In the genomic region with DNA sequence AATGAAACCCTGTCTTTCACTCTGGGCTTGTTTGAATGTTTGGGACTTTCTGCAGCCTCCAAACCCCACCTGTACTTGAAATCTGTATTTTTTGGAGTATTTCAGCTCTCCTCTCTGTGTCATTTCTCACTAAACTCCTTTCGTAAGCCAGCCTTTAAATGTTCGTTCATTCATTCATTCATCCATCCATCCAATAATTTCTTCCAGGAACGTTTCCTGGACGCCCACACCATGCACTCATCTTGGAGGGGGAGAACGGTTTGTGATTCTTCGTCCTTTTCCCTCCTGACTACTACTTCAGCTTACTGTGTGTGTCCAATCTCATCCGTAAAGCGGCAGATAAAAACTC, we compare ENCODE assay signal across 8 cellular contexts. TPM values are rescaled to one million over a fixed set of nuclear protein-coding genes. Genes with fewer than 3 reads are reported as not detected.
A peak's percentile ranks its signal among the peaks of the same experiment; 100 is the strongest.
DNase-seq lines count a peak whose midpoint lies in the region; ATAC-seq and TF ChIP-seq lines count a peak whose summit lies in the region.

No MANE protein-coding gene starts in this region.

- H3K9me3 ChIP-seq in left lung, result no peaks in the 10 kb centered on the region

- H3K4me3 ChIP-seq in left lung, result peak overlapping the region; percentile 21 to 92

- intact Hi-C loops in left lung (cut with DNase I), result no loop called here

- TF ChIP-seq CTCF in left lung (IDR thresholded peaks at IDR 0.05) (no peak), type B pancreatic cell (conservative IDR thresholded peaks at IDR 0.05) (no peak)

- TF ChIP-seq POLR2A in GM18505 (IDR thresholded peaks at IDR 0.05; ENCODE audit: borderline replicate concordance, extremely low read depth, insufficient read depth, insufficient read length), result no peak

- peak overlapping the region; percentile 85 for H3K4me3 Mint-ChIP-seq in activated naive CD4-positive, alpha-beta T cell treated with anti-CD3 and anti-CD28 coated beads, Interleukin-2, amount 10 ng/mL, durations not matched to agents 7 days and 5 days
- peak overlapping the region; percentile 68 for H3K4me3 Mint-ChIP-seq in activated CD8-positive, alpha-beta T cell treated with anti-CD3 and anti-CD28 coated beads, Interleukin-2, amount 10 ng/mL, durations not matched to agents 7 days and 5 days
- H3K4me3 Mint-ChIP-seq in type B pancreatic cell, result peak overlapping the region; percentile 91

- H3K4me1 ChIP-seq in left lung, result peaks cover 0 to 30% of the 10 kb centered on the region in 2 donors

- POLR2A ChIA-PET in activated CD8-positive, alpha-beta T cell treated with anti-CD3 and anti-CD28 coated beads, Interleukin-2, amount 10 ng/mL, durations not matched to agents 7 days and 5 days (lab: Charles Lee), result no interaction called here

- H3K27ac ChIP-seq in left lung, result peak overlapping the region in 1 of 2 donors; percentile 85

- H3K27ac Mint-ChIP-seq in activated naive CD4-positive, alpha-beta T cell treated with anti-CD3 and anti-CD28 coated beads, Interleukin-2, amount 10 ng/mL, durations not matched to agents 7 days and 5 days, result no peak overlapping the region
- no peak overlapping the region for H3K27ac Mint-ChIP-seq in activated CD8-positive, alpha-beta T cell treated with anti-CD3 and anti-CD28 coated beads, Interleukin-2, amount 10 ng/mL, durations not matched to agents 7 days and 5 days
- H3K27ac Mint-ChIP-seq in type B pancreatic cell, result peak overlapping the region; percentile 79

- CTCF ChIA-PET in activated naive CD4-positive, alpha-beta T cell treated with anti-CD3 and anti-CD28 coated beads, Interleukin-2, amount 10 ng/mL, durations not matched to agents 7 days and 5 days (lab: Charles Lee), result interaction anchor here (0.8 kb wide), 1 partner anchor 66 kb away, joined by 3 read pairs; no protein-coding TSS in a partner anchor
- CTCF ChIA-PET in activated CD8-positive, alpha-beta T cell treated with anti-CD3 and anti-CD28 coated beads, Interleukin-2, amount 10 ng/mL, durations not matched to agents 7 days and 5 days (lab: Charles Lee), result interaction anchor here (2.2 kb wide), 1 partner anchor 45 kb away, joined by 11 read pairs; no protein-coding TSS in a partner anchor

- H3K36me3 Mint-ChIP-seq in activated naive CD4-positive, alpha-beta T cell treated with anti-CD3 and anti-CD28 coated beads, Interleukin-2, amount 10 ng/mL, durations not matched to agents 7 days and 5 days, result peaks cover 3% of the 10 kb centered on the region
- H3K36me3 Mint-ChIP-seq in activated CD8-positive, alpha-beta T cell treated with anti-CD3 and anti-CD28 coated beads, Interleukin-2, amount 10 ng/mL, durations not matched to agents 7 days and 5 days (ENCODE audit: low read depth), result peaks cover 3% of the 10 kb centered on the region
- H3K36me3 Mint-ChIP-seq in type B pancreatic cell, result no peaks in the 10 kb centered on the region

- peaks cover 25% of the 10 kb centered on the region for H3K27me3 Mint-ChIP-seq in activated naive CD4-positive, alpha-beta T cell treated with anti-CD3 and anti-CD28 coated beads, Interleukin-2, amount 10 ng/mL, durations not matched to agents 7 days and 5 days
- H3K27me3 Mint-ChIP-seq in activated CD8-positive, alpha-beta T cell treated with anti-CD3 and anti-CD28 coated beads, Interleukin-2, amount 10 ng/mL, durations not matched to agents 7 days and 5 days (ENCODE audit: low read depth), result peaks cover 6% of the 10 kb centered on the region
- no peaks in the 10 kb centered on the region for H3K27me3 Mint-ChIP-seq in type B pancreatic cell

- H3K4me1 Mint-ChIP-seq in activated naive CD4-positive, alpha-beta T cell treated with anti-CD3 and anti-CD28 coated beads, Interleukin-2, amount 10 ng/mL, durations not matched to agents 7 days and 5 days, result peaks cover 33% of the 10 kb centered on the region
- H3K4me1 Mint-ChIP-seq in activated CD8-positive, alpha-beta T cell treated with anti-CD3 and anti-CD28 coated beads, Interleukin-2, amount 10 ng/mL, durations not matched to agents 7 days and 5 days (ENCODE audit: low read depth), result peaks cover 30% of the 10 kb centered on the region
- peaks cover 21% of the 10 kb centered on the region for H3K4me1 Mint-ChIP-seq in type B pancreatic cell (ENCODE audit: unreplicated experiment)

- no peak for ATAC-seq in activated CD8-positive, alpha-beta T cell treated with anti-CD3 and anti-CD28 coated beads, Interleukin-2, amount 10 ng/mL, durations not matched to agents 7 days and 5 days
- ATAC-seq in left lung (no peak), GM18505 (IDR thresholded peaks at IDR 0.05; ENCODE audit: unreplicated experiment) (no peak)

- no peaks in the 10 kb centered on the region for H3K36me3 ChIP-seq in left lung

- H3K27me3 ChIP-seq in left lung, result peaks cover 0 to 16% of the 10 kb centered on the region in 2 donors

- H3K9me3 Mint-ChIP-seq in activated naive CD4-positive, alpha-beta T cell treated with anti-CD3 and anti-CD28 coated beads, Interleukin-2, amount 10 ng/mL, durations not matched to agents 7 days and 5 days, result peaks cover 1% of the 10 kb centered on the region
- no peaks in the 10 kb centered on the region for H3K9me3 Mint-ChIP-seq in activated CD8-positive, alpha-beta T cell treated with anti-CD3 and anti-CD28 coated beads, Interleukin-2, amount 10 ng/mL, durations not matched to agents 7 days and 5 days (ENCODE audit: insufficient read depth)
- H3K9me3 Mint-ChIP-seq in type B pancreatic cell, result no peaks in the 10 kb centered on the region

- no peak for DNase-seq in activated naive CD4-positive, alpha-beta T cell treated with anti-CD3 and anti-CD28 coated beads, Interleukin-2, amount 10 ng/mL, durations not matched to agents 7 days and 5 days
- no peak for DNase-seq in activated naive CD4-positive, alpha-beta T cell (lab: John Stamatoyannopoulos, UW)
- no peak for DNase-seq in activated CD8-positive, alpha-beta T cell treated with anti-CD3 and anti-CD28 coated beads, Interleukin-2, amount 10 ng/mL, durations not matched to agents 7 days and 5 days
- DNase-seq in left lung (no peak), type B pancreatic cell (ENCODE audit: extremely low spot score, unreplicated experiment) (no peak), T-helper 9 cell (no peak), OCI-M1 (lab: John Stamatoyannopoulos, UW) (no peak)

RNA-seq across cellular contexts. Expression of a gene that starts 0.6 kb away (rescaled TPM):
- total RNA-seq in activated CD8-positive, alpha-beta T cell treated with anti-CD3 and anti-CD28 coated beads, Interleukin-2, amount 10 ng/mL, durations not matched to agents 7 days and 5 days, result 1 to 10 TPM; 5.3 TPM
- total RNA-seq in left lung (1 to 10 TPM; 4.4 to 4.6 TPM), type B pancreatic cell (ENCODE audit: low replicate concordance) (6.9 and 12.3 TPM in 2 replicates)
